Comparison of ENCODE assay signal across 15 cellular contexts in the genomic region with DNA sequence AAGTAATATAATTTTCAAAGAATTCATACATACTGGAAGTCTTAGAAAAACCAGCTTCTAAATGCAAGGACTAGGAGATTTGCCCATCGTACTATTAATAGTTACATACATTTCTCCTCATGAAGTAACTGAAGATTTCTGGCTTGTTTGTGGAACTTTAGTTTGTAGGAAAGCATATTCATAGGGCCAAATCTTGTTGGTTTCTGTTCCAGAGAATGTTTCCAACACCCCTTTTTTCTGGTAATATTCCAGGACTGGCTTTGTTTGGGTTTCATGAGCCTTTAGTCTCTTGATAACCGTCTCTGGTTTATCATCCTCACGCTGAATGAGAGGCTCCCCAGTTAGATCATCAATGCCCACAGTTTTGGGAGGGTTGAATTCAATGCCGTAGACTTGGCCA.
A peak's percentile ranks its signal among the peaks of the same experiment; 100 is the strongest.
DNase-seq lines count a peak whose midpoint lies in the region; ATAC-seq and TF ChIP-seq lines count a peak whose summit lies in the region.
"Had no signal": no experiment of that assay in that cellular context is flagged by ENCODE, and none has a peak within 500 bp of the region (broad histone marks: within the 10 kb centered on the region; RNA-seq: fewer than 3 reads in every experiment).

No MANE protein-coding gene starts in this region.

- H3K9me3 ChIP-seq in RWPE2 (ENCODE audit: severe bottlenecking) (no peaks in the 10 kb centered on the region), osteoblast (ENCODE audit: low read depth, low read length) (no peaks in the 10 kb centered on the region)
- H3K9me3 ChIP-seq: BLaER1 treated with 17β-estradiol and CSF1 and Interleukin-3, amounts not matched to agents 10 nM and 100 nM had no signal

- no peaks in the 10 kb centered on the region for H3K9me3 Mint-ChIP-seq in activated CD8-positive, alpha-beta T cell treated with anti-CD3 and anti-CD28 coated beads for 36 hours

- no peak for DNase-seq in RWPE2 (ENCODE audit: low spot score)
- peak; percentile 83 for DNase-seq in fibroblast of the aortic adventitia (ENCODE audit: low read depth)
- DNase-seq in osteoblast (ENCODE audit: insufficient read length, low spot score, missing footprints) = no peak
- DNase-seq in activated CD8-positive, alpha-beta T cell treated with anti-CD3 and anti-CD28 coated beads for 36 hours = no peak
- no peak for DNase-seq in hippocampal formation (lab: John Stamatoyannopoulos, UW)
- DNase-seq: 8988T; ACHN; CD4-positive, CD25-positive, alpha-beta regulatory T cell; DMS53; GF-D8; GM23248; H9 had no signal

- CTCF ChIA-PET in activated CD8-positive, alpha-beta T cell treated with anti-CD3 and anti-CD28 coated beads for 36 hours (lab: Charles Lee) = no interaction called here

- H4K20me1 ChIP-seq in osteoblast (ENCODE audit: insufficient read depth, low read length) = no peaks in the 10 kb centered on the region
- H4K20me1 ChIP-seq: BLaER1 treated with 17β-estradiol and CSF1 and Interleukin-3, amounts not matched to agents 10 nM and 100 nM had no signal

- H3K27ac ChIP-seq in ACC112 (ENCODE audit: low read depth, low read length) (0 out of 2 replicates have a peak overlapping the region, but pooled peaks have one; percentile 10), RWPE2 (ENCODE audit: poor library complexity, severe bottlenecking) (peak overlapping the region; percentile 36), osteoblast (ENCODE audit: low read depth, low read length) (no peak overlapping the region)
- H3K27ac ChIP-seq: BLaER1 treated with 17β-estradiol and CSF1 and Interleukin-3, amounts not matched to agents 10 nM and 100 nM; GM23248 had no signal

- peaks cover 3% of the 10 kb centered on the region for H3K36me3 Mint-ChIP-seq in activated CD8-positive, alpha-beta T cell treated with anti-CD3 and anti-CD28 coated beads for 36 hours (ENCODE audit: low read depth)

- POLR2A ChIA-PET in activated CD8-positive, alpha-beta T cell treated with anti-CD3 and anti-CD28 coated beads for 36 hours (lab: Charles Lee) = no interaction called here

- intact Hi-C loops in activated CD8-positive, alpha-beta T cell treated with anti-CD3 and anti-CD28 coated beads for 36 hours (cut with micrococcal nuclease) = no loop called here

- no peaks in the 10 kb centered on the region for H3K4me1 Mint-ChIP-seq in activated CD8-positive, alpha-beta T cell treated with anti-CD3 and anti-CD28 coated beads for 36 hours (ENCODE audit: low read depth)
- H3K4me1 Mint-ChIP-seq: CD4-positive, CD25-positive, alpha-beta regulatory T cell had no signal

- ATAC-seq in RWPE2 (ENCODE audit: low read depth) (no peak), GM19452 (IDR thresholded peaks at IDR 0.05; ENCODE audit: unreplicated experiment) (no peak)
- ATAC-seq in activated CD8-positive, alpha-beta T cell treated with anti-CD3 and anti-CD28 coated beads for 36 hours = no peak

- H3K4me1 ChIP-seq in ACC112 (ENCODE audit: control insufficient read depth, insufficient read depth, low read length, unreplicated experiment) (peaks cover 4% of the 10 kb centered on the region), RWPE2 (ENCODE audit: insufficient read depth, poor library complexity, severe bottlenecking) (peaks cover 23% of the 10 kb centered on the region), osteoblast (ENCODE audit: insufficient read depth, low read length) (peaks cover 8% of the 10 kb centered on the region)

- no peaks in the 10 kb centered on the region for H3K27me3 ChIP-seq in ACC112 (ENCODE audit: insufficient read depth, low read length)
- H3K27me3 ChIP-seq in RWPE2 (ENCODE audit: insufficient read depth, poor library complexity, severe bottlenecking) = no peaks in the 10 kb centered on the region
- H3K27me3 ChIP-seq in osteoblast (ENCODE audit: insufficient read depth, low read length) = no peaks in the 10 kb centered on the region
- H3K27me3 ChIP-seq: BLaER1 treated with 17β-estradiol and CSF1 and Interleukin-3, amounts not matched to agents 10 nM and 100 nM had no signal

- no peak for TF ChIP-seq CTCF in RWPE2 (IDR thresholded peaks at IDR 0.05; ENCODE audit: poor library complexity, severe bottlenecking)
- TF ChIP-seq CTCF in fibroblast of the aortic adventitia (IDR thresholded peaks at IDR 0.05; ENCODE audit: insufficient read depth, low read length) = no peak
- no peak for TF ChIP-seq CTCF in osteoblast (IDR thresholded peaks at IDR 0.05; ENCODE audit: extremely low read depth, low read depth, low read length)
- TF ChIP-seq CTCF in activated CD8-positive, alpha-beta T cell treated with anti-CD3 and anti-CD28 coated beads for 36 hours (IDR thresholded peaks at IDR 0.05) = no peak

- H3K27me3 Mint-ChIP-seq in activated CD8-positive, alpha-beta T cell treated with anti-CD3 and anti-CD28 coated beads for 36 hours = no peaks in the 10 kb centered on the region
- H3K27me3 Mint-ChIP-seq: CD4-positive, CD25-positive, alpha-beta regulatory T cell had no signal

- 0 out of 2 replicates have a peak overlapping the region, but pooled peaks have one; percentile 11 for H3K4me3 ChIP-seq in ACC112 (ENCODE audit: low read depth, low read length)
- H3K4me3 ChIP-seq in RWPE2 (ENCODE audit: severe bottlenecking) = no peak overlapping the region
- no peak overlapping the region for H3K4me3 ChIP-seq in fibroblast of the aortic adventitia (ENCODE audit: low read depth, low read length)
- H3K4me3 ChIP-seq in osteoblast (ENCODE audit: insufficient read depth, low read length) = no peak overlapping the region
- H3K4me3 ChIP-seq: BLaER1 treated with 17β-estradiol and CSF1 and Interleukin-3, amounts not matched to agents 10 nM and 100 nM; GM23248 had no signal

- H3K27ac Mint-ChIP-seq in activated CD8-positive, alpha-beta T cell treated with anti-CD3 and anti-CD28 coated beads for 36 hours = no peak overlapping the region
- H3K27ac Mint-ChIP-seq: CD4-positive, CD25-positive, alpha-beta regulatory T cell had no signal

- no peaks in the 10 kb centered on the region for H3K36me3 ChIP-seq in ACC112 (ENCODE audit: insufficient read depth, low read length)
- H3K36me3 ChIP-seq in RWPE2 (ENCODE audit: low read depth) = no peaks in the 10 kb centered on the region
- no peaks in the 10 kb centered on the region for H3K36me3 ChIP-seq in osteoblast (ENCODE audit: insufficient read depth, low read length)
- H3K36me3 ChIP-seq: BLaER1 treated with 17β-estradiol and CSF1 and Interleukin-3, amounts not matched to agents 10 nM and 100 nM had no signal

- H3K79me2 ChIP-seq in ACC112 (ENCODE audit: control insufficient read depth, insufficient read depth, low read length, unreplicated experiment) (no peaks in the 10 kb centered on the region), osteoblast (ENCODE audit: insufficient read depth, low read length) (no peaks in the 10 kb centered on the region)

- peak overlapping the region; percentile 13 for H3K4me2 ChIP-seq in osteoblast (ENCODE audit: insufficient read depth, low read length)
- H3K4me2 ChIP-seq: BLaER1 treated with 17β-estradiol and CSF1 and Interleukin-3, amounts not matched to agents 10 nM and 100 nM had no signal

- H2AFZ ChIP-seq in ACC112 (ENCODE audit: low read length, unreplicated experiment) = no peak overlapping the region
- no peak overlapping the region for H2AFZ ChIP-seq in osteoblast (ENCODE audit: low read length)
- H2AFZ ChIP-seq: GM23248 had no signal

- no peak overlapping the region for H3K4me3 Mint-ChIP-seq in activated CD8-positive, alpha-beta T cell treated with anti-CD3 and anti-CD28 coated beads for 36 hours
- H3K4me3 Mint-ChIP-seq: CD4-positive, CD25-positive, alpha-beta regulatory T cell; H9 had no signal
